In the genomic region with DNA sequence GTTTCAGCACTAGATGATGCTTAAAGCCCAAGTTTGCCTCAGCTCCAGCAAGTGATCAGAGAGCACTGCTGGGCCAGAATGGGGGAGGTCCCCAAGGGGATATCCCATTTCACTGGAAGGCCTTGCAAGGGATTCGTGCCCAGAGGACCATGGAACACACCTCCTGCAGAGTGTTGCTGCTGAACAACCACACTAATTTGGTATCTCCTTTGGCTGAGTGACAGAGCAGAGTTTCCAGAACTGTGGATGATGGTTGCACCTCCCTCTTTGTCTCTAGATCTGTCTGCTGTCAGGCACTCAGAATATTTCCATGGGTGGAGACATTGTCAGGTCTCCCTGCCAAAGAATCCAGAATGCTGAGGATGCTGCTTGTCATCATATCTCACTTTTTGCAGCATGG, we compare ENCODE assay signal across 1 cellular context.
TF ChIP-seq lines count a peak whose summit lies in the region.

No MANE protein-coding gene starts in this region.

TF ChIP-seq in IMR-90, 13 proteins besides CTCF, POLR2A, EP300 and RAD21:
- TF ChIP-seq RCOR1 (IDR thresholded peaks at IDR 0.05; ENCODE audit: insufficient replicate concordance, low read length) (no peak), MAFK (IDR thresholded peaks at IDR 0.05; ENCODE audit: low read depth, low read length) (no peak), RFX5 (IDR thresholded peaks at IDR 0.05; ENCODE audit: low read depth, low read length) (no peak), FOS (IDR thresholded peaks at IDR 0.05; ENCODE audit: low read depth, low read length) (no peak), MXI1 (IDR thresholded peaks at IDR 0.05; ENCODE audit: borderline replicate concordance, low read depth, low read length) (no peak), CEBPB (IDR thresholded peaks at IDR 0.05; ENCODE audit: low read depth, low read length) (no peak), MAZ (IDR thresholded peaks at IDR 0.05; ENCODE audit: borderline replicate concordance, low read depth, low read length) (no peak), NFE2L2 (IDR thresholded peaks at IDR 0.05; ENCODE audit: low read depth, low read length) (no peak), SMC3 (IDR thresholded peaks at IDR 0.05; ENCODE audit: low read depth, low read length) (no peak), CHD1 (IDR thresholded peaks at IDR 0.05; ENCODE audit: low read depth, low read length) (no peak), BHLHE40 (IDR thresholded peaks at IDR 0.05; ENCODE audit: low read depth, low read length) (no peak)
- TF ChIP-seq, protein P1, sequence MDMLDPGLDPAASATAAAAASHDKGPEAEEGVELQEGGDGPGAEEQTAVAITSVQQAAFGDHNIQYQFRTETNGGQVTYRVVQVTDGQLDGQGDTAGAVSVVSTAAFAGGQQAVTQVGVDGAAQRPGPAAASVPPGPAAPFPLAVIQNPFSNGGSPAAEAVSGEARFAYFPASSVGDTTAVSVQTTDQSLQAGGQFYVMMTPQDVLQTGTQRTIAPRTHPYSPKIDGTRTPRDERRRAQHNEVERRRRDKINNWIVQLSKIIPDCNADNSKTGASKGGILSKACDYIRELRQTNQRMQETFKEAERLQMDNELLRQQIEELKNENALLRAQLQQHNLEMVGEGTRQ (IDR thresholded peaks at IDR 0.05; ENCODE audit: low read depth, low read length) = no peak
- TF ChIP-seq, protein P2, sequence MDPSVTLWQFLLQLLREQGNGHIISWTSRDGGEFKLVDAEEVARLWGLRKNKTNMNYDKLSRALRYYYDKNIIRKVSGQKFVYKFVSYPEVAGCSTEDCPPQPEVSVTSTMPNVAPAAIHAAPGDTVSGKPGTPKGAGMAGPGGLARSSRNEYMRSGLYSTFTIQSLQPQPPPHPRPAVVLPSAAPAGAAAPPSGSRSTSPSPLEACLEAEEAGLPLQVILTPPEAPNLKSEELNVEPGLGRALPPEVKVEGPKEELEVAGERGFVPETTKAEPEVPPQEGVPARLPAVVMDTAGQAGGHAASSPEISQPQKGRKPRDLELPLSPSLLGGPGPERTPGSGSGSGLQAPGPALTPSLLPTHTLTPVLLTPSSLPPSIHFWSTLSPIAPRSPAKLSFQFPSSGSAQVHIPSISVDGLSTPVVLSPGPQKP (IDR thresholded peaks at IDR 0.05; ENCODE audit: borderline replicate concordance, low read depth, low read length) = no peak
